In the genomic region with DNA sequence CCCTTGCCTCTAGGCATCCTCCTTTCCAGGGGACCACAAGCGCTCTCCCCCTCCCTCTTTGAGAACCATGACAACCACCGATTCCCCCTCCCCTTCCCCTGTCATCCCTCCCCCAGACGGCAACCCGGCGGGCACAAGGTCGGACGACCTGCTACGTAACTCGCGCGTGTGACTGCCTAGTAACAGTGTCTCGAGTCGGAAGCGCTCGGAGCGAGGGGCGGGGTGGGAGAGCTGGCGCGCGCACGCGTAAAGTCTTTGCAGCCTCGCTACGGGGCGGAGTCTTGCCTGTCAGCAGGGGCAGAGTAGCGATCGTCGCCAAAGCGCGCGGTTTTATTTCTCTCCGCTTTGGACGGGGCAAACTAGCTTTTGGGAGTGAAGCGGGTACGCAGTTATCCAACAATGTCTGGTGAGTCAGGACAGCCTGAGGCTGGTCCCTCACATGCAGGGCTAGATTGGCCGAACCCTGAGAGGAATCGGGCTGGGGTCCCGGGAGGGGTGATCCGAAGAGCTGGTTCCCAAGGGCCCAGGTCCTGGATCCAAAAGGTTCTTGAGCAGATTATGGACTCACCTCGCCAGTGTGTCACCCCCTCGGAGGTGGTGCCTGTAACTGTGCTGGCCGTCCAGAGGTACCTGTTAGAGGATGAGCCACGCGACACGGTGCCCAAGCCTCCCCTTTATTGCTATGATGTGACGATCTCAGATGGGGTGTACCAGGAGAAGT, we compare ENCODE assay signal across 8 cellular contexts. TPM values are rescaled to one million over a fixed set of nuclear protein-coding genes. Genes with fewer than 3 reads are reported as not detected.
DNase-seq lines count a peak whose midpoint lies in the region; ATAC-seq and TF ChIP-seq lines count a peak whose summit lies in the region.

A gene with protein sequence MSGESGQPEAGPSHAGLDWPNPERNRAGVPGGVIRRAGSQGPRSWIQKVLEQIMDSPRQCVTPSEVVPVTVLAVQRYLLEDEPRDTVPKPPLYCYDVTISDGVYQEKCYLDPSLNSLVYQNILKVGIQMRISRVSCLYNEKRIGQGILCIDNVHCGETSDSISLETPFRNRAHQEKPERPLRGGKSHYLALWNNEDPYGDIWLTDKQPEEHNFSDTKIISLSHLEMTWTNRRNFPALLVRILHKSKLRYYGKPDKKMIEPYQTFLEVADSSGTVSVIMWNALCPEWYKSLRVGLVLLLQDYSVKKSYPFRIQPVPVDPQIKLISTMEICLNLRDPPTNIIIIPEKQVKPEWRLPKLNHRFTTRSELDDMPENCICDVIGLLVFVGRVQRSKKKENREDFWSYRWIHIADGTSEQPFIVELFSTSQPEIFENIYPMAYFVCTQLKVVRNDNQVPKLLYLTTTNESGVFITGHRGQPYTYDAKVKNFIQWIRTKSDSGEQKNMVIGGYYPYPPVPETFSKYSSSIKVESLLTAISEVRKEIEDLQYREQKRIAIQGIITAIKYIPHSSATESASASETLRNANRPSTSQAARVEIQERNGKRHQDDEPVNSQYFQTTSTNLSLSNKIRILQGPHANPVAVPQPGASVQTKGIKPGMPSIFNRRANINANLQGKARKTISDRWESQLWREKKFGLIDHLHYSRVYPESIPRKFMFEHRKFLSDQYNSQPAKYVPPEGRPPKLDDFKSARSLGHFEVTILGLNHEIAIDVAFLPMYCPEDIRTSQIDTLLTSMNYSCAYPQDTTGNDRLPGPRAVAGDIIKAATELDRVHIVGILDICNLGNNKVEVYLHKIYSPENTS (plus strand): TSS at position 297 of the 721 bp plus-strand sequence. CDS start 103 bp downstream, at position 400.

- no peaks in the 10 kb centered on the region for H3K9me3 ChIP-seq in mucosa of descending colon

- H3K27ac ChIP-seq in epithelial cell of prostate: no peak within 1 kb of the TSS

- H3K36me3 ChIP-seq in mucosa of descending colon (ENCODE audit: low read depth): no peaks in the 10 kb centered on the region

- no peak within 1 kb of the TSS for H3K4me3 ChIP-seq in mucosa of descending colon

- peak; percentile 73 for DNase-seq in AG08396 (ENCODE audit: low spot score)
- DNase-seq in NCI-H748 treated with DMSO at 0.1 percent for 48 hours (lab: John Stamatoyannopoulos, UW): peak; percentile 61
- peak; percentile 83 for DNase-seq in activated CD8-positive, alpha-beta memory T cell treated with anti-CD3 and anti-CD28 coated beads, Interleukin-2, amount 50 U/mL, for 48 hours
- DNase-seq in epithelial cell of prostate (ENCODE audit: low read depth, low spot score): peak; percentile 5
- DNase-seq in mucosa of descending colon: peak; percentile 82 to 89 (median 86)
- peak; percentile 66 to 74 for DNase-seq in stimulated activated CD8-positive, alpha-beta memory T cell treated with anti-CD3 and anti-CD28 coated beads, Interleukin-2, amount 100 ng/mL, for 48 hours (ENCODE audit: low read depth in 2 of 2)

- in situ Hi-C loops in GM18951 (cut with MboI; ENCODE audit: low sequenced_read_pairs, unreplicated experiment): no loop called here

- ATAC-seq in HG03135 (IDR thresholded peaks at IDR 0.05; ENCODE audit: unreplicated experiment) (peak; percentile 97), mucosa of descending colon (peak; percentile 99)

- intact Hi-C loops in mucosa of descending colon (cut with DNase I, micrococcal nuclease): no loop called here

- no peak for TF ChIP-seq CTCF in mucosa of descending colon (IDR thresholded peaks at IDR 0.05)

- TF ChIP-seq POLR2A in GM18951 (IDR thresholded peaks at IDR 0.05; ENCODE audit: extremely low read depth, insufficient read depth, insufficient read length): peak; percentile 43

- no peaks in the 10 kb centered on the region for H3K4me1 ChIP-seq in mucosa of descending colon (ENCODE audit: low read depth)

RNA-seq across cellular contexts. Expression of the gene that starts here (rescaled TPM):
- 1 to 10 TPM; 1.3 to 2.6 (median 1.7) TPM for total RNA-seq in mucosa of descending colon

Comparison
In these comparisons a context has a peak if more than half of its experiments do, and no peak if none do; other contexts are left out.
1. DNase-seq: peak in every context shown above with its lines; median percentile 86 in mucosa of descending colon; 83 in activated CD8-positive, alpha-beta memory T cell treated with anti-CD3 and anti-CD28 coated beads, Interleukin-2, amount 50 U/mL, for 48 hours; 73 in AG08396; 70 in stimulated activated CD8-positive, alpha-beta memory T cell treated with anti-CD3 and anti-CD28 coated beads, Interleukin-2, amount 100 ng/mL, for 48 hours; 61 in NCI-H748 treated with DMSO at 0.1 percent for 48 hours; 5 in epithelial cell of prostate.